Comparison of ENCODE assay signal across 9 cellular contexts in the genomic region with DNA sequence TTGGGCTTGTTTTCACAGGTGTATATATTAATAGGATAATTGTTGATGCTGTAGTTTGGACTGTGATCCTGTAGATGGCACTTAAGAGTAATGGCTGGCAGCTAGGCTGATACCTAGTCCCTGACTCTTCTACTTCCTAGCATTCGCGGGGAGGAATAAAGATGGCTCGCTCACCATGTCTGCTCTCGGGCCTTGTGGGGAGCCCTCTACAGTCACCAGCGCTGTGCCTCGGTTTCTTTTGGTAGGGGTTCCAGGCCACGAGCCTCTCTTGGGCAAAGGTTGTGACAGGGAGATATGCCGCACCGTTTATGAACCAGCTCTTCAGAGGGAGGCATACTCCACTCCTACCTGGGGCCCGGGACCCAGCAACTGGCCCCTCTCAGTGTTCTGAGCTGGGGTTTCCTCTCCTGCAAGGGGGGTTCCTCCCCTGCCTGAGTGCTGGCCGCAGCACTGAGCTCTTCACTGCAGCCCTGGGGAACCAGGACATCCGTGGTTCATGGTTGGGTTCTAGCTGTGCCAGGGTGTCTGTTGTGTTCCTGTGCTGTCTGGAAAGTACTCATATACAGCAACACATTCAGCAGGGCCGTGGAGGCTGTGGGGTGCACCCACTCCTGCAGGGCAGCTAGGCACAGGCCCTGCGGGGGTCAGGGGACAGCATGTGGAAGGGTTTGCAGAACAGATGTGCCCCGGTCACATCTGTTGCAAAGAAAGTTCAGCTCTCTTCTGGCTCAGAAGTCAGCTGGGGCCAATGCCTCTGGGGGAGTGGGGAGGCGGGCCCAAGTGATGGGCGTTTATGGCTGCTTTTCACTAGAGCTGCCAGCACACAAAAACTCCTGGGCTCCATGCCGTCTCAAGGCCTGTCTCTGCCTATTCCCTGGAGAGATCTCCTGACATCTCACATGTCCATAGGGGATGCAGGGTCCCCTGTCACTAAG.
DNase-seq lines count a peak whose midpoint lies in the region; ATAC-seq and TF ChIP-seq lines count a peak whose summit lies in the region.
"Had no signal": no experiment of that assay in that cellular context is flagged by ENCODE, and none has a peak within 500 bp of the region (broad histone marks: within the 10 kb centered on the region; RNA-seq: fewer than 3 reads in every experiment).

No MANE protein-coding gene starts in this region.

- H3K27me3 ChIP-seq in thyroid gland (no peaks in the 10 kb centered on the region), gastrocnemius medialis (no peaks in the 10 kb centered on the region)
- H3K27me3 ChIP-seq: heart left ventricle had no signal

- intact Hi-C loops in thyroid gland (cut with DNase I) = no loop called here
- intact Hi-C loops in gastrocnemius medialis (cut with DNase I; ENCODE audit: low total_unique reads) = no loop called here

- 79 to 81% methylated on average over 10 to 15 of the region's 18 CpGs for WGBS in thyroid gland, 2 donors

- DNase-seq in ELF-1 (ENCODE audit: low read depth, low spot score) (peak; percentile 5), NCI-H2029 (lab: John Stamatoyannopoulos, UW) (peak; percentile 5), fibroblast of the aortic adventitia (ENCODE audit: low read depth) (peak; percentile 2), thyroid gland (no peak), omental fat pad (ENCODE audit: low spot score) (no peak), gastrocnemius medialis (no peak)
- no peak for DNase-seq in activated T-cell treated with anti-CD3 and anti-CD28 coated beads, Interleukin-2, amount 50 U/mL, for 48 hours

- ATAC-seq in GM21529 (IDR thresholded peaks at IDR 0.05; ENCODE audit: unreplicated experiment) (peak; percentile 84), omental fat pad (ENCODE audit: low FRiP score) (no peak), gastrocnemius medialis (no peak)

- no peak overlapping the region for H3K27ac ChIP-seq in thyroid gland
- H3K27ac ChIP-seq in gastrocnemius medialis = no peak overlapping the region
- H3K27ac ChIP-seq: heart left ventricle had no signal

- TF ChIP-seq CTCF in fibroblast of the aortic adventitia (IDR thresholded peaks at IDR 0.05; ENCODE audit: insufficient read depth, low read length) (peak; percentile 46), thyroid gland (IDR thresholded peaks at IDR 0.05) (no peak), omental fat pad (IDR thresholded peaks at IDR 0.05) (no peak), gastrocnemius medialis (IDR thresholded peaks at IDR 0.05 in 4 of 5, conservative IDR thresholded peaks at IDR 0.05 in 1 of 5) (no peak)

- H3K9me3 ChIP-seq in thyroid gland = no peaks in the 10 kb centered on the region
- H3K9me3 ChIP-seq in gastrocnemius medialis = no peaks in the 10 kb centered on the region
- H3K9me3 ChIP-seq: heart left ventricle had no signal

- no peak for TF ChIP-seq POLR2A in thyroid gland (IDR thresholded peaks at IDR 0.05)
- no peak for TF ChIP-seq POLR2A in gastrocnemius medialis (IDR thresholded peaks at IDR 0.05)

- in situ Hi-C loops in gastrocnemius medialis (cut with MboI; ENCODE audit: low sequenced_read_pairs in 4 of 4) = no loop called here

- H3K4me1 ChIP-seq in thyroid gland (no peaks in the 10 kb centered on the region), gastrocnemius medialis (no peaks in the 10 kb centered on the region)
- H3K4me1 ChIP-seq: heart left ventricle had no signal

- H3K36me3 ChIP-seq in thyroid gland (no peaks in the 10 kb centered on the region), gastrocnemius medialis (no peaks in the 10 kb centered on the region)
- H3K36me3 ChIP-seq: heart left ventricle had no signal

- H3K4me3 ChIP-seq in fibroblast of the aortic adventitia (ENCODE audit: low read depth, low read length) = no peak overlapping the region
- no peak overlapping the region for H3K4me3 ChIP-seq in thyroid gland (replicated peaks in 1 of 3)
- no peak overlapping the region for H3K4me3 ChIP-seq in gastrocnemius medialis
- H3K4me3 ChIP-seq: heart left ventricle had no signal

Comparison
In these comparisons a context has a peak if more than half of its experiments do, and no peak if none do; other contexts are left out.
1. DNase-seq: peak in ELF-1 (single experiment), NCI-H2029 (single experiment) and fibroblast of the aortic adventitia (single experiment); none in activated T-cell treated with anti-CD3 and anti-CD28 coated beads, Interleukin-2, amount 50 U/mL, for 48 hours (0 of 2), thyroid gland (0 of 2), omental fat pad (single experiment) and gastrocnemius medialis (0 of 2).